In the genomic region with DNA sequence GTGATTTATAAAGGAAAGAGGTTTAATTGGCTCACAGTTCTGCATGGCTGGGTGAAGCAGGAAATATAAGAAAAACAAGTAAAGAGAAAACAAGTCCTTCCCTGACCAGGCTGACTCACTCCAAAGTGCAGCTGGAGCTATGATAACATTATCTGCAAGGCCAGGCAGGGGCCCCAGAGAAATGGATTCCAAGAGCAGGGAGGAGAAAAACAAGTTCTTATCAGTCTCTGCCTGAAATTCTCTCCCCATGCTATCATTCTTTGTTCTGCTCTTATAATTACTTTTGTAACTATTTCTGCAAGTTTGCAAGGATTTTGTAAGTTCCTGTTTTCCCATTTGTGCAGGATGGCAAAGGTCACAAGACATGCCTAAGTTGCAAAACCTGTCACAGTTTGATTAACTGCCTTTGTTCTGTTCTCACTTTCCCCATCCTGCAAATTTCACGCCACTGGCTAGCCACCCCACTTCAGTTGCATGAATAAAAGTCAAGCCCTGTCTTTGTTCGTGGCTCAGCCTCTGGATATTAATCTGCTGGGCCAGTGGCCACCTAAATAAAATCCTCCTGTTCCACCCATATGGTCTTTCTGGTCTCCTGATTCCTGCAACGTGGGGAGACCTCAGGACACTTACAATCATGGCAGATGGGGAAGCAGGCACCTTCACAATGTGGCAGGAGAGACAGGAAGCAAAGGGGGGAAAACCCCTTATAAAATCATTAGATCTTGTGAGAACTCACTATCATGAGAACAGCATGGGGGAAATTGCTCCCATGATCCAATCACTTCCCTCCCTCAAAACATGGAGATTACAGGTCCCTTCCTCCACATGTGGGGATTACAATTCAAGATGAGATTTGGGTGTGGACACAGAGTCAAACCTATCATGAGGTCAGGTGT, we compare ENCODE assay signal across 1 cellular context.
TF ChIP-seq lines count a peak whose summit lies in the region.

No MANE protein-coding gene starts in this region.

TF ChIP-seq in K562, 482 proteins besides CTCF, POLR2A, EP300 and RAD21 (continued from another document and continues in another):
- TF ChIP-seq, protein P1, sequence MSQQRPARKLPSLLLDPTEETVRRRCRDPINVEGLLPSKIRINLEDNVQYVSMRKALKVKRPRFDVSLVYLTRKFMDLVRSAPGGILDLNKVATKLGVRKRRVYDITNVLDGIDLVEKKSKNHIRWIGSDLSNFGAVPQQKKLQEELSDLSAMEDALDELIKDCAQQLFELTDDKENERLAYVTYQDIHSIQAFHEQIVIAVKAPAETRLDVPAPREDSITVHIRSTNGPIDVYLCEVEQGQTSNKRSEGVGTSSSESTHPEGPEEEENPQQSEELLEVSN (IDR thresholded peaks at IDR 0.05; ENCODE audit: borderline replicate concordance in 1 of 2, extremely low read depth in 1 of 2, insufficient read depth in 1 of 2, insufficient read length in 1 of 2, low read depth in 1 of 2, low read length in 1 of 2, poor library complexity in 1 of 2, severe bottlenecking in 1 of 2), result no peak
- TF ChIP-seq TRIM24 (IDR thresholded peaks at IDR 0.05), result peak; percentile 98 to 99
- TF ChIP-seq BRD4 (IDR thresholded peaks at IDR 0.05), result peak; percentile 62; the same call in 1 of the 2 replicates
- TF ChIP-seq KLF10 (CRISPR knock-in tag; IDR thresholded peaks at IDR 0.05), result no peak
- TF ChIP-seq, protein P2, sequence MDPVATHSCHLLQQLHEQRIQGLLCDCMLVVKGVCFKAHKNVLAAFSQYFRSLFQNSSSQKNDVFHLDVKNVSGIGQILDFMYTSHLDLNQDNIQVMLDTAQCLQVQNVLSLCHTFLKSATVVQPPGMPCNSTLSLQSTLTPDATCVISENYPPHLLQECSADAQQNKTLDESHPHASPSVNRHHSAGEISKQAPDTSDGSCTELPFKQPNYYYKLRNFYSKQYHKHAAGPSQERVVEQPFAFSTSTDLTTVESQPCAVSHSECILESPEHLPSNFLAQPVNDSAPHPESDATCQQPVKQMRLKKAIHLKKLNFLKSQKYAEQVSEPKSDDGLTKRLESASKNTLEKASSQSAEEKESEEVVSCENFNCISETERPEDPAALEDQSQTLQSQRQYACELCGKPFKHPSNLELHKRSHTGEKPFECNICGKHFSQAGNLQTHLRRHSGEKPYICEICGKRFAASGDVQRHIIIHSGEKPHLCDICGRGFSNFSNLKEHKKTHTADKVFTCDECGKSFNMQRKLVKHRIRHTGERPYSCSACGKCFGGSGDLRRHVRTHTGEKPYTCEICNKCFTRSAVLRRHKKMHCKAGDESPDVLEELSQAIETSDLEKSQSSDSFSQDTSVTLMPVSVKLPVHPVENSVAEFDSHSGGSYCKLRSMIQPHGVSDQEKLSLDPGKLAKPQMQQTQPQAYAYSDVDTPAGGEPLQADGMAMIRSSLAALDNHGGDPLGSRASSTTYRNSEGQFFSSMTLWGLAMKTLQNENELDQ (CRISPR knock-in tag; IDR thresholded peaks at IDR 0.05; ENCODE audit: borderline replicate concordance), result no peak
- no peak for TF ChIP-seq FOXK1 (CRISPR knock-in tag; IDR thresholded peaks at IDR 0.05; ENCODE audit: borderline replicate concordance)
- TF ChIP-seq LARP7 (IDR thresholded peaks at IDR 0.05), result no peak
- TF ChIP-seq ZNF347 (CRISPR knock-in tag; IDR thresholded peaks at IDR 0.05; ENCODE audit: low read depth), result no peak
- TF ChIP-seq, protein P3, sequence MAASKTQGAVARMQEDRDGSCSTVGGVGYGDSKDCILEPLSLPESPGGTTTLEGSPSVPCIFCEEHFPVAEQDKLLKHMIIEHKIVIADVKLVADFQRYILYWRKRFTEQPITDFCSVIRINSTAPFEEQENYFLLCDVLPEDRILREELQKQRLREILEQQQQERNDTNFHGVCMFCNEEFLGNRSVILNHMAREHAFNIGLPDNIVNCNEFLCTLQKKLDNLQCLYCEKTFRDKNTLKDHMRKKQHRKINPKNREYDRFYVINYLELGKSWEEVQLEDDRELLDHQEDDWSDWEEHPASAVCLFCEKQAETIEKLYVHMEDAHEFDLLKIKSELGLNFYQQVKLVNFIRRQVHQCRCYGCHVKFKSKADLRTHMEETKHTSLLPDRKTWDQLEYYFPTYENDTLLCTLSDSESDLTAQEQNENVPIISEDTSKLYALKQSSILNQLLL (CRISPR knock-in tag; IDR thresholded peaks at IDR 0.05; ENCODE audit: borderline replicate concordance), result no peak
- no peak for TF ChIP-seq ARID2 (IDR thresholded peaks at IDR 0.05)
- TF ChIP-seq, protein P4, sequence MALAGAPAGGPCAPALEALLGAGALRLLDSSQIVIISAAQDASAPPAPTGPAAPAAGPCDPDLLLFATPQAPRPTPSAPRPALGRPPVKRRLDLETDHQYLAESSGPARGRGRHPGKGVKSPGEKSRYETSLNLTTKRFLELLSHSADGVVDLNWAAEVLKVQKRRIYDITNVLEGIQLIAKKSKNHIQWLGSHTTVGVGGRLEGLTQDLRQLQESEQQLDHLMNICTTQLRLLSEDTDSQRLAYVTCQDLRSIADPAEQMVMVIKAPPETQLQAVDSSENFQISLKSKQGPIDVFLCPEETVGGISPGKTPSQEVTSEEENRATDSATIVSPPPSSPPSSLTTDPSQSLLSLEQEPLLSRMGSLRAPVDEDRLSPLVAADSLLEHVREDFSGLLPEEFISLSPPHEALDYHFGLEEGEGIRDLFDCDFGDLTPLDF (CRISPR knock-in tag; IDR thresholded peaks at IDR 0.05), result no peak
- no peak for TF ChIP-seq HDAC6 (IDR thresholded peaks at IDR 0.05; ENCODE audit: low read depth, low read length)
- peak; percentile 99 for TF ChIP-seq ZBTB17 (CRISPR knock-in tag; IDR thresholded peaks at IDR 0.05)
- no peak for TF ChIP-seq TGIF2 (CRISPR knock-in tag; IDR thresholded peaks at IDR 0.05)
- TF ChIP-seq GABPB2 (CRISPR knock-in tag; conservative IDR thresholded peaks at IDR 0.05), result no peak
- no peak for TF ChIP-seq ZBTB7A (IDR thresholded peaks at IDR 0.05; ENCODE audit: borderline replicate concordance, control insufficient read depth, low read depth, low read length)
- no peak for TF ChIP-seq SAFB (IDR thresholded peaks at IDR 0.05; ENCODE audit: borderline replicate concordance, low read depth, low read length)
- TF ChIP-seq POLR2B (IDR thresholded peaks at IDR 0.05; ENCODE audit: low read depth, partially characterized antibody), result no peak
- TF ChIP-seq HNRNPH1 (optimal IDR thresholded peaks at IDR 0.05; ENCODE audit: low read depth, low read length), result no peak
- TF ChIP-seq, protein P5, sequence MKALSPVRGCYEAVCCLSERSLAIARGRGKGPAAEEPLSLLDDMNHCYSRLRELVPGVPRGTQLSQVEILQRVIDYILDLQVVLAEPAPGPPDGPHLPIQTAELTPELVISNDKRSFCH (CRISPR knock-in tag; IDR thresholded peaks at IDR 0.05), result no peak
- TF ChIP-seq, protein P5 (tag; IDR thresholded peaks at IDR 0.05), result peak; percentile 83
- TF ChIP-seq, protein P6, sequence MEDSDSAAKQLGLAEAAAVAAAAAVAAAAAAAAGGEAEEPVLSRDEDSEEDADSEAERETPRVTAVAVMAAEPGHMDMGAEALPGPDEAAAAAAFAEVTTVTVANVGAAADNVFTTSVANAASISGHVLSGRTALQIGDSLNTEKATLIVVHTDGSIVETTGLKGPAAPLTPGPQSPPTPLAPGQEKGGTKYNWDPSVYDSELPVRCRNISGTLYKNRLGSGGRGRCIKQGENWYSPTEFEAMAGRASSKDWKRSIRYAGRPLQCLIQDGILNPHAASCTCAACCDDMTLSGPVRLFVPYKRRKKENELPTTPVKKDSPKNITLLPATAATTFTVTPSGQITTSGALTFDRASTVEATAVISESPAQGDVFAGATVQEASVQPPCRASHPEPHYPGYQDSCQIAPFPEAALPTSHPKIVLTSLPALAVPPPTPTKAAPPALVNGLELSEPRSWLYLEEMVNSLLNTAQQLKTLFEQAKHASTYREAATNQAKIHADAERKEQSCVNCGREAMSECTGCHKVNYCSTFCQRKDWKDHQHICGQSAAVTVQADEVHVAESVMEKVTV (CRISPR knock-in tag; IDR thresholded peaks at IDR 0.05), result 0 out of 2 replicates have a peak, but pooled peaks have one; percentile 5
- TF ChIP-seq ZNF121 (CRISPR knock-in tag; conservative IDR thresholded peaks at IDR 0.05), result no peak
- TF ChIP-seq, protein P7, sequence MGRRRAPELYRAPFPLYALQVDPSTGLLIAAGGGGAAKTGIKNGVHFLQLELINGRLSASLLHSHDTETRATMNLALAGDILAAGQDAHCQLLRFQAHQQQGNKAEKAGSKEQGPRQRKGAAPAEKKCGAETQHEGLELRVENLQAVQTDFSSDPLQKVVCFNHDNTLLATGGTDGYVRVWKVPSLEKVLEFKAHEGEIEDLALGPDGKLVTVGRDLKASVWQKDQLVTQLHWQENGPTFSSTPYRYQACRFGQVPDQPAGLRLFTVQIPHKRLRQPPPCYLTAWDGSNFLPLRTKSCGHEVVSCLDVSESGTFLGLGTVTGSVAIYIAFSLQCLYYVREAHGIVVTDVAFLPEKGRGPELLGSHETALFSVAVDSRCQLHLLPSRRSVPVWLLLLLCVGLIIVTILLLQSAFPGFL (CRISPR knock-in tag; IDR thresholded peaks at IDR 0.05), result no peak
- TF ChIP-seq FOXK2 (conservative IDR thresholded peaks at IDR 0.05 in 1 of 2, IDR thresholded peaks at IDR 0.05 in 1 of 2; ENCODE audit: low read depth in 2 of 2), result peak; percentile 92
- TF ChIP-seq, protein P8, sequence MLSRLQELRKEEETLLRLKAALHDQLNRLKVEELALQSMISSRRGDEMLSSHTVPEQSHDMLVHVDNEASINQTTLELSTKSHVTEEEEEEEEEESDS (CRISPR knock-in tag; IDR thresholded peaks at IDR 0.05), result no peak
- TF ChIP-seq SNIP1 (IDR thresholded peaks at IDR 0.05; ENCODE audit: low read depth), result no peak; the same call in 1 of the 2 replicates
- TF ChIP-seq CCNT2 (IDR thresholded peaks at IDR 0.05; ENCODE audit: borderline replicate concordance, extremely low read depth, insufficient read length, low read depth, low read length), result peak; percentile 99
- peak; percentile 91 for TF ChIP-seq TAF9B (IDR thresholded peaks at IDR 0.05; ENCODE audit: partially characterized antibody)
- TF ChIP-seq PTRF (tag; IDR thresholded peaks at IDR 0.05), result no peak
- no peak for TF ChIP-seq POU5F1 (IDR thresholded peaks at IDR 0.05; ENCODE audit: borderline replicate concordance, low read depth, low read length, partially characterized antibody)
- TF ChIP-seq NR3C1 (CRISPR knock-in tag; IDR thresholded peaks at IDR 0.05), result no peak
- TF ChIP-seq, protein P9, sequence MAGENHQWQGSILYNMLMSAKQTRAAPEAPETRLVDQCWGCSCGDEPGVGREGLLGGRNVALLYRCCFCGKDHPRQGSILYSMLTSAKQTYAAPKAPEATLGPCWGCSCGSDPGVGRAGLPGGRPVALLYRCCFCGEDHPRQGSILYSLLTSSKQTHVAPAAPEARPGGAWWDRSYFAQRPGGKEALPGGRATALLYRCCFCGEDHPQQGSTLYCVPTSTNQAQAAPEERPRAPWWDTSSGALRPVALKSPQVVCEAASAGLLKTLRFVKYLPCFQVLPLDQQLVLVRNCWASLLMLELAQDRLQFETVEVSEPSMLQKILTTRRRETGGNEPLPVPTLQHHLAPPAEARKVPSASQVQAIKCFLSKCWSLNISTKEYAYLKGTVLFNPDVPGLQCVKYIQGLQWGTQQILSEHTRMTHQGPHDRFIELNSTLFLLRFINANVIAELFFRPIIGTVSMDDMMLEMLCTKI (IDR thresholded peaks at IDR 0.05; ENCODE audit: partially characterized antibody), result no peak
- no peak; the same call in 1 of the 2 replicates for TF ChIP-seq SP1 (CRISPR knock-in tag; IDR thresholded peaks at IDR 0.05)
- TF ChIP-seq, protein P10, sequence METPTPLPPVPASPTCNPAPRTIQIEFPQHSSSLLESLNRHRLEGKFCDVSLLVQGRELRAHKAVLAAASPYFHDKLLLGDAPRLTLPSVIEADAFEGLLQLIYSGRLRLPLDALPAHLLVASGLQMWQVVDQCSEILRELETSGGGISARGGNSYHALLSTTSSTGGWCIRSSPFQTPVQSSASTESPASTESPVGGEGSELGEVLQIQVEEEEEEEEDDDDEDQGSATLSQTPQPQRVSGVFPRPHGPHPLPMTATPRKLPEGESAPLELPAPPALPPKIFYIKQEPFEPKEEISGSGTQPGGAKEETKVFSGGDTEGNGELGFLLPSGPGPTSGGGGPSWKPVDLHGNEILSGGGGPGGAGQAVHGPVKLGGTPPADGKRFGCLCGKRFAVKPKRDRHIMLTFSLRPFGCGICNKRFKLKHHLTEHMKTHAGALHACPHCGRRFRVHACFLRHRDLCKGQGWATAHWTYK (CRISPR knock-in tag; IDR thresholded peaks at IDR 0.05), result peak; percentile 1
- no peak for TF ChIP-seq STAG1 (CRISPR knock-in tag; IDR thresholded peaks at IDR 0.05; ENCODE audit: borderline replicate concordance)
- TF ChIP-seq SP2 (IDR thresholded peaks at IDR 0.05; ENCODE audit: extremely low read depth, low read depth, low read length, poor library complexity, severe bottlenecking), result no peak
- no peak for TF ChIP-seq ZFP30 (CRISPR knock-in tag; IDR thresholded peaks at IDR 0.05; ENCODE audit: borderline replicate concordance)
- no peak for TF ChIP-seq ZNF140 (CRISPR knock-in tag; IDR thresholded peaks at IDR 0.05)
- TF ChIP-seq STAT5B (CRISPR knock-in tag; IDR thresholded peaks at IDR 0.05), result no peak
- TF ChIP-seq ZNF174 (CRISPR knock-in tag; IDR thresholded peaks at IDR 0.05), result no peak
- no peak for TF ChIP-seq EWSR1 (IDR thresholded peaks at IDR 0.05; ENCODE audit: borderline replicate concordance, low read depth, partially characterized antibody)
- no peak for TF ChIP-seq PCBP1 (IDR thresholded peaks at IDR 0.05; ENCODE audit: low read depth, low read length, poor library complexity, severe bottlenecking)
- no peak for TF ChIP-seq ZNF778 (CRISPR knock-in tag; IDR thresholded peaks at IDR 0.05)
- no peak for TF ChIP-seq RBM25 (IDR thresholded peaks at IDR 0.05; ENCODE audit: low read depth, low read length, severe bottlenecking)
- TF ChIP-seq, protein P11, sequence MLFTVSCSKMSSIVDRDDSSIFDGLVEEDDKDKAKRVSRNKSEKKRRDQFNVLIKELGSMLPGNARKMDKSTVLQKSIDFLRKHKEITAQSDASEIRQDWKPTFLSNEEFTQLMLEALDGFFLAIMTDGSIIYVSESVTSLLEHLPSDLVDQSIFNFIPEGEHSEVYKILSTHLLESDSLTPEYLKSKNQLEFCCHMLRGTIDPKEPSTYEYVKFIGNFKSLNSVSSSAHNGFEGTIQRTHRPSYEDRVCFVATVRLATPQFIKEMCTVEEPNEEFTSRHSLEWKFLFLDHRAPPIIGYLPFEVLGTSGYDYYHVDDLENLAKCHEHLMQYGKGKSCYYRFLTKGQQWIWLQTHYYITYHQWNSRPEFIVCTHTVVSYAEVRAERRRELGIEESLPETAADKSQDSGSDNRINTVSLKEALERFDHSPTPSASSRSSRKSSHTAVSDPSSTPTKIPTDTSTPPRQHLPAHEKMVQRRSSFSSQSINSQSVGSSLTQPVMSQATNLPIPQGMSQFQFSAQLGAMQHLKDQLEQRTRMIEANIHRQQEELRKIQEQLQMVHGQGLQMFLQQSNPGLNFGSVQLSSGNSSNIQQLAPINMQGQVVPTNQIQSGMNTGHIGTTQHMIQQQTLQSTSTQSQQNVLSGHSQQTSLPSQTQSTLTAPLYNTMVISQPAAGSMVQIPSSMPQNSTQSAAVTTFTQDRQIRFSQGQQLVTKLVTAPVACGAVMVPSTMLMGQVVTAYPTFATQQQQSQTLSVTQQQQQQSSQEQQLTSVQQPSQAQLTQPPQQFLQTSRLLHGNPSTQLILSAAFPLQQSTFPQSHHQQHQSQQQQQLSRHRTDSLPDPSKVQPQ (CRISPR knock-in tag; IDR thresholded peaks at IDR 0.05; ENCODE audit: borderline replicate concordance), result no peak
- no peak for TF ChIP-seq BRCA1 (IDR thresholded peaks at IDR 0.05)
- no peak for TF ChIP-seq BRCA1 (CRISPR knock-in tag; IDR thresholded peaks at IDR 0.05)
- TF ChIP-seq CBX5 (IDR thresholded peaks at IDR 0.05; ENCODE audit: borderline replicate concordance, low read depth), result no peak
- no peak for TF ChIP-seq ZNF143 (CRISPR knock-in tag; IDR thresholded peaks at IDR 0.05)
- TF ChIP-seq PHF20 (IDR thresholded peaks at IDR 0.05; ENCODE audit: partially characterized antibody), result no peak
- TF ChIP-seq ZFP1 (CRISPR knock-in tag; IDR thresholded peaks at IDR 0.05), result 0 out of 2 replicates have a peak, but pooled peaks have one; percentile 45
